In the genomic region with DNA sequence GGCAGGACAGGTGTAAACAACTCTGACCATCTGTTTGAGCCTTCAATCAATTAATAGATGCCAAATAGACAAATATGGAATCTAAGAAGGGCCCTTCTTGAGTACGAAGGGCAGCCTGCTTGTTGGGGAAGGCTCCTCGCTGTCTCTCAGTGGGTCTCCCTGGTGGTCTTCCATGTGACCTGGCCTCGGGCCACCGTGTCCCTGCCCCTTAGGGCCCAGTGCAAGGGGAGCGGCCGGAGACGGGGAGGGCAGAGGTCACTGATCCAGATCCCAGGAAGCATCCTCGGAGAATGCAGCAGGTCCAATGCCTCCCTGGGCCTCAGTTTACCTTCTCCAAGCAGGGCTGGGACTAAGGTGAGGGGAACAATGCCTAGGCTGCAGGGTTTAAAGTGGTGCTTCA, we compare ENCODE assay signal across 1 cellular context.
TF ChIP-seq lines count a peak whose summit lies in the region.

No MANE protein-coding gene starts in this region.

TF ChIP-seq in H1, 55 proteins besides CTCF, POLR2A, EP300 and RAD21:
- TF ChIP-seq, protein P1, sequence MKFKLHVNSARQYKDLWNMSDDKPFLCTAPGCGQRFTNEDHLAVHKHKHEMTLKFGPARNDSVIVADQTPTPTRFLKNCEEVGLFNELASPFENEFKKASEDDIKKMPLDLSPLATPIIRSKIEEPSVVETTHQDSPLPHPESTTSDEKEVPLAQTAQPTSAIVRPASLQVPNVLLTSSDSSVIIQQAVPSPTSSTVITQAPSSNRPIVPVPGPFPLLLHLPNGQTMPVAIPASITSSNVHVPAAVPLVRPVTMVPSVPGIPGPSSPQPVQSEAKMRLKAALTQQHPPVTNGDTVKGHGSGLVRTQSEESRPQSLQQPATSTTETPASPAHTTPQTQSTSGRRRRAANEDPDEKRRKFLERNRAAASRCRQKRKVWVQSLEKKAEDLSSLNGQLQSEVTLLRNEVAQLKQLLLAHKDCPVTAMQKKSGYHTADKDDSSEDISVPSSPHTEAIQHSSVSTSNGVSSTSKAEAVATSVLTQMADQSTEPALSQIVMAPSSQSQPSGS (IDR thresholded peaks at IDR 0.05; ENCODE audit: low read length), result no peak
- TF ChIP-seq BCL11A (IDR thresholded peaks at IDR 0.05; ENCODE audit: low read depth in 2 of 2, low read length in 2 of 2) (no peak), NRF1 (IDR thresholded peaks at IDR 0.05; ENCODE audit: low read depth, low read length) (no peak), BRCA1 (IDR thresholded peaks at IDR 0.05; ENCODE audit: low read depth, low read length) (no peak)
